ENCODE assay signal across 1 cellular context in genomic region chr3:158792709-158793108, GRCh38.
A peak's percentile ranks its signal among the peaks of the same experiment; 100 is the strongest.
TF ChIP-seq lines count a peak whose summit lies in the region.

No MANE protein-coding gene starts in this region.

TF ChIP-seq in SK-N-SH, 30 proteins besides CTCF, POLR2A, EP300 and RAD21 (continued from another document):
- TF ChIP-seq USF2 (IDR thresholded peaks at IDR 0.05; ENCODE audit: borderline replicate concordance, low read depth, low read length) (no peak), USF1 (IDR thresholded peaks at IDR 0.05; ENCODE audit: borderline replicate concordance, low read depth) (no peak), NFIC (IDR thresholded peaks at IDR 0.05; ENCODE audit: borderline replicate concordance) (peak; percentile 60; the same call in 1 of the 2 replicates), FOXJ3 (CRISPR knock-in tag; IDR thresholded peaks at IDR 0.05) (no peak), TAF1 (IDR thresholded peaks at IDR 0.05; ENCODE audit: borderline replicate concordance, low read depth, low read length) (peak; percentile 6; the same call in 1 of the 2 replicates), TEAD4 (IDR thresholded peaks at IDR 0.05; ENCODE audit: borderline replicate concordance, insufficient read depth) (peak; percentile 68; the same call in 1 of the 2 replicates), CHD2 (IDR thresholded peaks at IDR 0.05; ENCODE audit: low read length, partially characterized antibody) (no peak), FOSL2 (IDR thresholded peaks at IDR 0.05; ENCODE audit: borderline replicate concordance, low read depth) (peak; percentile 94), RCOR1 (IDR thresholded peaks at IDR 0.05; ENCODE audit: low read length) (no peak), JUND (IDR thresholded peaks at IDR 0.05) (peak; percentile 95), FOXM1 (IDR thresholded peaks at IDR 0.05; ENCODE audit: low read depth) (peak; percentile 40; the same call in 1 of the 2 replicates)
- TF ChIP-seq, protein P1, sequence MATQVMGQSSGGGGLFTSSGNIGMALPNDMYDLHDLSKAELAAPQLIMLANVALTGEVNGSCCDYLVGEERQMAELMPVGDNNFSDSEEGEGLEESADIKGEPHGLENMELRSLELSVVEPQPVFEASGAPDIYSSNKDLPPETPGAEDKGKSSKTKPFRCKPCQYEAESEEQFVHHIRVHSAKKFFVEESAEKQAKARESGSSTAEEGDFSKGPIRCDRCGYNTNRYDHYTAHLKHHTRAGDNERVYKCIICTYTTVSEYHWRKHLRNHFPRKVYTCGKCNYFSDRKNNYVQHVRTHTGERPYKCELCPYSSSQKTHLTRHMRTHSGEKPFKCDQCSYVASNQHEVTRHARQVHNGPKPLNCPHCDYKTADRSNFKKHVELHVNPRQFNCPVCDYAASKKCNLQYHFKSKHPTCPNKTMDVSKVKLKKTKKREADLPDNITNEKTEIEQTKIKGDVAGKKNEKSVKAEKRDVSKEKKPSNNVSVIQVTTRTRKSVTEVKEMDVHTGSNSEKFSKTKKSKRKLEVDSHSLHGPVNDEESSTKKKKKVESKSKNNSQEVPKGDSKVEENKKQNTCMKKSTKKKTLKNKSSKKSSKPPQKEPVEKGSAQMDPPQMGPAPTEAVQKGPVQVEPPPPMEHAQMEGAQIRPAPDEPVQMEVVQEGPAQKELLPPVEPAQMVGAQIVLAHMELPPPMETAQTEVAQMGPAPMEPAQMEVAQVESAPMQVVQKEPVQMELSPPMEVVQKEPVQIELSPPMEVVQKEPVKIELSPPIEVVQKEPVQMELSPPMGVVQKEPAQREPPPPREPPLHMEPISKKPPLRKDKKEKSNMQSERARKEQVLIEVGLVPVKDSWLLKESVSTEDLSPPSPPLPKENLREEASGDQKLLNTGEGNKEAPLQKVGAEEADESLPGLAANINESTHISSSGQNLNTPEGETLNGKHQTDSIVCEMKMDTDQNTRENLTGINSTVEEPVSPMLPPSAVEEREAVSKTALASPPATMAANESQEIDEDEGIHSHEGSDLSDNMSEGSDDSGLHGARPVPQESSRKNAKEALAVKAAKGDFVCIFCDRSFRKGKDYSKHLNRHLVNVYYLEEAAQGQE (IDR thresholded peaks at IDR 0.05; ENCODE audit: low read depth, low read length): peak; percentile 59; the same call in 1 of the 2 replicates
- TF ChIP-seq, protein P2, sequence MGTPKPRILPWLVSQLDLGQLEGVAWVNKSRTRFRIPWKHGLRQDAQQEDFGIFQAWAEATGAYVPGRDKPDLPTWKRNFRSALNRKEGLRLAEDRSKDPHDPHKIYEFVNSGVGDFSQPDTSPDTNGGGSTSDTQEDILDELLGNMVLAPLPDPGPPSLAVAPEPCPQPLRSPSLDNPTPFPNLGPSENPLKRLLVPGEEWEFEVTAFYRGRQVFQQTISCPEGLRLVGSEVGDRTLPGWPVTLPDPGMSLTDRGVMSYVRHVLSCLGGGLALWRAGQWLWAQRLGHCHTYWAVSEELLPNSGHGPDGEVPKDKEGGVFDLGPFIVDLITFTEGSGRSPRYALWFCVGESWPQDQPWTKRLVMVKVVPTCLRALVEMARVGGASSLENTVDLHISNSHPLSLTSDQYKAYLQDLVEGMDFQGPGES (IDR thresholded peaks at IDR 0.05; ENCODE audit: low read depth, low read length): no peak
